ENCODE assay signal across 23 cellular contexts in the genomic region with DNA sequence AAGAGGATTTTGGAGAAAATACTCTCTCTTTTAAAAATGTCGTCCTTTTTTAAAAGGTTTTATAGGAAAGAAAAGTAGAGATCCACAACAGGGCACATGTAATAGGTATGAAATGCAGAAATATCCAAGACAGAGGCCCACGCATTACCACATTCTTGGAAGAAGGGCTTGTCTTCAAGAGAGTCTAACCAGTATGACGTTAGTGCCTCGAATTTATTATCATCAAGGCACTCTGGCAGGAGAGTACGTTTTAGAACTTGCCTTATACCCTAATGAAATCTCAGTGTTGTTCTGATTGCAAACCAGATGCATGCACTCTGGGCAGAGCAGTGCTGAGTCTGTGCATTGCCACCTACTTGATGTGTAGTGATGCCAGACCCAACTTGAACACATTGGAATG.
"Had no signal": no experiment of that assay in that cellular context is flagged by ENCODE, and none has a peak within 500 bp of the region (broad histone marks: within the 10 kb centered on the region; RNA-seq: fewer than 3 reads in every experiment).

No MANE protein-coding gene starts in this region.

- H3K27ac Mint-ChIP-seq: activated CD8-positive, alpha-beta T cell treated with anti-CD3 and anti-CD28 coated beads for 36 hours; activated naive CD4-positive, alpha-beta T cell treated with anti-CD3 and anti-CD28 coated beads, Interleukin-2, amount 50 U/mL, for 24 hours; brain; T-helper 1 cell treated with Interleukin-12 subunit alpha and Interleukin-12 subunit beta and Interleukin-4 antibody, amounts not matched to agents 30 μg/mL and 1 μg/mL, for 36 hours had no signal

- ATAC-seq: activated CD4-positive, CD25-positive, alpha-beta regulatory T cell treated with anti-CD3 and anti-CD28 coated beads, Interleukin-2, amount 50 U/mL, for 24 hours; activated CD8-positive, alpha-beta T cell treated with anti-CD3 and anti-CD28 coated beads for 36 hours; K562; SK-N-SH treated with all-trans-retinoic acid at 6 μM for 48 hours had no signal

- H3K27ac ChIP-seq: Peyer's patch, RWPE1, SJSA1 had no signal

- H3K4me1 Mint-ChIP-seq: activated naive CD4-positive, alpha-beta T cell treated with anti-CD3 and anti-CD28 coated beads, Interleukin-2, amount 50 U/mL, for 24 hours had no signal

- H3K4me3 Mint-ChIP-seq: activated CD8-positive, alpha-beta T cell treated with anti-CD3 and anti-CD28 coated beads for 36 hours; activated naive CD4-positive, alpha-beta T cell treated with anti-CD3 and anti-CD28 coated beads, Interleukin-2, amount 50 U/mL, for 24 hours; brain; T-helper 1 cell treated with Interleukin-12 subunit alpha and Interleukin-12 subunit beta and Interleukin-4 antibody, amounts not matched to agents 30 μg/mL and 1 μg/mL, for 36 hours had no signal

- DNase-seq: activated CD4-positive, alpha-beta T cell treated with anti-CD3 and anti-CD28 coated beads for 4 hours; activated CD8-positive, alpha-beta memory T cell treated with anti-CD3 and anti-CD28 coated beads, Interleukin-2, amount 50 U/mL, for 48 hours; activated CD8-positive, alpha-beta T cell treated with anti-CD3 and anti-CD28 coated beads for 36 hours; activated T-cell treated with anti-CD3 and anti-CD28 coated beads, Interleukin-2, amount 50 U/mL, for 1 hour; amygdala; Karpas-422; MM.1S; NCI-H1105; NCI-H1436; NCI-H1694 treated with DMSO at 0.1 percent for 48 hours; NCI-H2029 treated with DMSO at 0.1 percent for 48 hours; NCI-H446; NCI-H524; Peyer's patch; SHP77 had no signal

- H3K36me3 ChIP-seq: Peyer's patch, SJSA1 had no signal

- H3K36me3 Mint-ChIP-seq: activated naive CD4-positive, alpha-beta T cell treated with anti-CD3 and anti-CD28 coated beads, Interleukin-2, amount 50 U/mL, for 24 hours; brain had no signal

- H3K9me3 Mint-ChIP-seq: activated CD8-positive, alpha-beta T cell treated with anti-CD3 and anti-CD28 coated beads for 36 hours; activated naive CD4-positive, alpha-beta T cell treated with anti-CD3 and anti-CD28 coated beads, Interleukin-2, amount 50 U/mL, for 24 hours; T-helper 1 cell treated with Interleukin-12 subunit alpha and Interleukin-12 subunit beta and Interleukin-4 antibody, amounts not matched to agents 30 μg/mL and 1 μg/mL, for 36 hours had no signal

- H3K9me3 ChIP-seq: Peyer's patch, SJSA1 had no signal

- H3K4me3 ChIP-seq: K562, Peyer's patch, SJSA1 had no signal

- H3K27me3 ChIP-seq: Peyer's patch, SJSA1 had no signal

- H3K27me3 Mint-ChIP-seq: activated CD8-positive, alpha-beta T cell treated with anti-CD3 and anti-CD28 coated beads for 36 hours; brain had no signal
